10 cellular contexts compared by ENCODE assay signal in the genomic region with DNA sequence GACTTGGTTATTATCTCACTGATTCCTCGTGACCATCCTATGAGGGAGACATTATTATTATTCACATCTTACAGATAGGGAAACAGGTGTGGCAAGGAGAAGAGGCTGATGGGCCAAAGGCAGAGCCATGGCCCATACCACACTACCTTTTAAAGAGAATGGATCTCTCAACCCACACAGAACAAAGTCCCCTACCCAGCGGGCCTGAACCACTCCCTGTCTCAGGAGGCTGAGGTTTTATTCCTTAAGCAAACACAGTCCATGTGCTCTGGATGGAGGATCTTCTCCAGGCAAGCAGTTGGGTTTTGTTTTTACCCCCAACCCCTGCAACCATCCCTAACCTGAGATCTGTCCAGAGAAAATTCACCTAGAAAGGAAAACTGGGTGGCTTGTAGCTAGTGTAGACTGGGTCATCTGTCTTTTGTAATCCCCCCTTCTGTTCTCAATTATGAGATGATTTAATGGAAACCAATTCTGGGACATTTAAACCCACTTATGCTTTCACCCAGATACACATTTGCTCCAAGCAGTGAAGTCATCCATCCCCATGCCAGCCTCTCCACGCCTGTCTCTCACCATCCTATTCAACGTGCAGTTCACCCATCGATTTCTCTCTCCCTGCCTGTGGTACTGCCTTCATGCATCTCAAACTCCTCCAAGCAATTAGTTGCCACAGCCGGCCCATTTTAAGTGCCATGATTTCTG. TPM values are rescaled to one million over a fixed set of nuclear protein-coding genes. Genes with fewer than 3 reads are reported as not detected.
DNase-seq lines count a peak whose midpoint lies in the region; ATAC-seq, FAIRE-seq and TF ChIP-seq lines count a peak whose summit lies in the region.
"Had no signal": no experiment of that assay in that cellular context is flagged by ENCODE, and none has a peak within 500 bp of the region (broad histone marks: within the 10 kb centered on the region; RNA-seq: fewer than 3 reads in every experiment).

No MANE protein-coding gene starts in this region.

- H2BK5ac ChIP-seq in H9 (ENCODE audit: insufficient read length, low read length): no peak overlapping the region
- no peak overlapping the region for H2BK5ac ChIP-seq in mesenchymal stem cell (ENCODE audit: low read depth, low read length, poor library complexity, severe bottlenecking)

- H3K23me2 ChIP-seq in H9 (ENCODE audit: insufficient read length, low read depth, low read length, poor library complexity, severe bottlenecking): peaks cover 5% of the 10 kb centered on the region

- H3K4me2 ChIP-seq in A549 (peak overlapping the region; percentile 93), H9 (ENCODE audit: insufficient read depth, insufficient read length, low read length) (peak overlapping the region; percentile 67), mesenchymal stem cell (ENCODE audit: low read length, poor library complexity, severe bottlenecking) (no peak overlapping the region)

- H3K27ac Mint-ChIP-seq in H9: no peak overlapping the region
- H3K27ac Mint-ChIP-seq in activated naive CD8-positive, alpha-beta T cell: peak overlapping the region; percentile 95

- H3K27me3 ChIP-seq in H9 (ENCODE audit: insufficient read depth, low read length) (peaks cover 2% of the 10 kb centered on the region; the same call in 1 of the 2 replicates), mesenchymal stem cell (ENCODE audit: control insufficient read depth in 1 of 2, insufficient read depth in 1 of 2, low read length in 2 of 2) (peaks cover 5 to 23% of the 10 kb centered on the region in 2 experiments)

- POLR2A ChIA-PET in A549 (lab: Yijun Ruan, JAX): interaction anchor here (1.0 kb wide), 1 partner anchor 82 kb away, joined by 3 read pairs; a partner anchor contains a TSS

- TF ChIP-seq RAD21 in A549 (conservative IDR thresholded peaks at IDR 0.05 in 1 of 2, IDR thresholded peaks at IDR 0.05 in 1 of 2): no peak

- H3K27me3 Mint-ChIP-seq in H9 (ENCODE audit: low read depth): peaks cover 8% of the 10 kb centered on the region
- H3K27me3 Mint-ChIP-seq in activated naive CD8-positive, alpha-beta T cell: no peaks in the 10 kb centered on the region

- H2BK15ac ChIP-seq in H9 (ENCODE audit: low read depth, low read length) (no peak overlapping the region), mesenchymal stem cell (ENCODE audit: low read depth, poor library complexity, severe bottlenecking) (peak overlapping the region; percentile 13)

- no peak overlapping the region for H3K18ac ChIP-seq in H9 (ENCODE audit: insufficient read length, low read depth, low read length)
- no peak overlapping the region for H3K18ac ChIP-seq in mesenchymal stem cell (ENCODE audit: low read depth in 1 of 2, low read length in 2 of 2)

- DNase-seq in A549 (ENCODE audit: low read depth in 1 of 2, low spot score in 1 of 2) (no peak), H9 (no peak), mesenchymal stem cell (no peak), DMS114 treated with DMSO at 0.1 percent for 48 hours (lab: John Stamatoyannopoulos, UW; ENCODE audit: unreplicated experiment) (no peak), lower leg skin (ENCODE audit: low spot score in 2 of 2) (no peak), KG1 (lab: John Stamatoyannopoulos, UW) (no peak)
- DNase-seq: GDM1, NCI-H1694 had no signal

- H3K14ac ChIP-seq in H9 (ENCODE audit: insufficient read depth, low read length): no peak overlapping the region
- no peak overlapping the region for H3K14ac ChIP-seq in mesenchymal stem cell (ENCODE audit: low read length in 2 of 2)

- no peak overlapping the region for H2BK120ac ChIP-seq in H9 (ENCODE audit: low read depth, low read length, poor library complexity, severe bottlenecking)
- no peak overlapping the region for H2BK120ac ChIP-seq in mesenchymal stem cell (ENCODE audit: low read depth, low read length)

- ATAC-seq in A549 (no peak), GM19395 (IDR thresholded peaks at IDR 0.05; ENCODE audit: unreplicated experiment) (no peak)

- H3K9ac ChIP-seq in H9 (ENCODE audit: extremely low read depth, insufficient read length, low read length) (no peak overlapping the region), mesenchymal stem cell (ENCODE audit: low read length) (no peak overlapping the region)

- H3K79me2 ChIP-seq in H9 (ENCODE audit: insufficient read depth, low read length): no peaks in the 10 kb centered on the region

- TF ChIP-seq EP300 in A549 (IDR thresholded peaks at IDR 0.05): no peak

- H3K4ac ChIP-seq in H9 (ENCODE audit: low read depth, low read length) (no peak overlapping the region), mesenchymal stem cell (ENCODE audit: low read depth in 1 of 2, low read length in 2 of 2) (peak overlapping the region in 1 of 2 experiments; percentile 77)

- H3K36me3 Mint-ChIP-seq in H9 (ENCODE audit: insufficient read depth in 1 of 3, low read depth in 3 of 3): peaks cover 3 to 38% (median 23%) of the 10 kb centered on the region in 3 experiments; a peak in 6 of 7 replicates
- peaks cover 12% of the 10 kb centered on the region for H3K36me3 Mint-ChIP-seq in activated naive CD8-positive, alpha-beta T cell

- H4K8ac ChIP-seq in H9 (replicated peaks; ENCODE audit: insufficient read length, low read depth, low read length) (no peak overlapping the region), mesenchymal stem cell (ENCODE audit: low read length) (peak overlapping the region; percentile 51)

- peak overlapping the region; percentile 99 for H3K27ac ChIP-seq in A549
- H3K27ac ChIP-seq in H9 (ENCODE audit: insufficient read length, low read depth, low read length): no peak overlapping the region
- H3K27ac ChIP-seq in mesenchymal stem cell (ENCODE audit: low read length, poor library complexity, severe bottlenecking): peak overlapping the region; percentile 2

- H3K4me1 ChIP-seq in A549 (peaks cover 47% of the 10 kb centered on the region), H9 (ENCODE audit: insufficient read depth, low read length) (peaks cover 10% of the 10 kb centered on the region), mesenchymal stem cell (ENCODE audit: control insufficient read depth, insufficient read depth, low read depth, low read length) (peaks cover 27% of the 10 kb centered on the region)

- TF ChIP-seq CTCF in A549 (IDR thresholded peaks at IDR 0.05) (no peak), H9 (conservative IDR thresholded peaks at IDR 0.05) (no peak), lower leg skin (IDR thresholded peaks at IDR 0.05) (no peak)

- H3K36me3 ChIP-seq in mesenchymal stem cell (ENCODE audit: control insufficient read depth in 1 of 2, insufficient read depth in 2 of 2, low read depth in 1 of 2, low read length in 2 of 2): peaks cover 7 to 16% of the 10 kb centered on the region in 2 experiments

- H3K4me3 ChIP-seq in A549: peak overlapping the region; percentile 86; the same call in 2 of the 3 replicates
- no peak overlapping the region for H3K4me3 ChIP-seq in mesenchymal stem cell (ENCODE audit: insufficient read depth in 1 of 2, low read depth in 1 of 2, low read length in 2 of 2)
- H3K4me3 ChIP-seq in lower leg skin (ENCODE audit: low read depth, poor library complexity, severe bottlenecking): no peak overlapping the region

- H2BK12ac ChIP-seq in H9 (ENCODE audit: insufficient read length, low read depth, low read length) (no peak overlapping the region), mesenchymal stem cell (ENCODE audit: low read length in 2 of 2) (peak overlapping the region; percentile 29 to 49)

- H4K5ac ChIP-seq in H9 (ENCODE audit: insufficient read length, low read depth, low read length): no peak overlapping the region

- H3K23ac ChIP-seq in H9 (ENCODE audit: insufficient read length, low read depth, low read length): no peak overlapping the region
- H3K23ac ChIP-seq in mesenchymal stem cell (ENCODE audit: low read length in 2 of 2): peak overlapping the region in 1 of 2 experiments; percentile 23

- TF ChIP-seq POLR2A in A549 (IDR thresholded peaks at IDR 0.05; ENCODE audit: low read length): no peak
- TF ChIP-seq POLR2A in lower leg skin (IDR thresholded peaks at IDR 0.05): no peak

- no peaks in the 10 kb centered on the region; a peak in 1 of 5 replicates for H3K9me3 Mint-ChIP-seq in H9
- H3K9me3 Mint-ChIP-seq in activated naive CD8-positive, alpha-beta T cell (ENCODE audit: low read depth): no peaks in the 10 kb centered on the region

- no peak overlapping the region for H2AK5ac ChIP-seq in H9 (ENCODE audit: insufficient read length, low read length)
- peak overlapping the region; percentile 87 for H2AK5ac ChIP-seq in mesenchymal stem cell (ENCODE audit: low read length, severe bottlenecking)

- no peak overlapping the region for H4K91ac ChIP-seq in H9 (ENCODE audit: insufficient read length, low read depth, low read length)
- peak overlapping the region; percentile 23 for H4K91ac ChIP-seq in mesenchymal stem cell (ENCODE audit: low read length)

- H3K4me3 Mint-ChIP-seq in H9: peak overlapping the region; percentile 76; a peak in 4 of 5 replicates
- H3K4me3 Mint-ChIP-seq in activated naive CD8-positive, alpha-beta T cell: peak overlapping the region; percentile 86

- no peaks in the 10 kb centered on the region for H3K79me1 ChIP-seq in H9 (ENCODE audit: insufficient read depth, low read depth, low read length, poor library complexity, severe bottlenecking)
- no peaks in the 10 kb centered on the region for H3K79me1 ChIP-seq in mesenchymal stem cell (replicated peaks; ENCODE audit: low read length, poor library complexity, severe bottlenecking)

- intact Hi-C loops in lower leg skin (cut with DNase I; ENCODE audit: low total_unique reads): no loop called here

- no peak overlapping the region for H3K56ac ChIP-seq in H9 (ENCODE audit: insufficient read length, low read depth, low read length)

- H3K9me3 ChIP-seq in A549 (no peaks in the 10 kb centered on the region), H9 (ENCODE audit: control insufficient read depth, low read depth, low read length) (no peaks in the 10 kb centered on the region), mesenchymal stem cell (ENCODE audit: control insufficient read depth, low read length) (no peaks in the 10 kb centered on the region)

- peaks cover 60 to 61% of the 10 kb centered on the region in 2 experiments for H3K4me1 Mint-ChIP-seq in H9
- H3K4me1 Mint-ChIP-seq in activated naive CD8-positive, alpha-beta T cell (ENCODE audit: low read depth): peaks cover 62% of the 10 kb centered on the region

- WGBS in A549 (ENCODE audit: missing lambda C conversion rate): 84% methylated on average over 6 of the region's 6 CpGs
- WGBS in H9 (ENCODE audit: extremely low coverage, insufficient read length, low lambda C conversion rate): no CpG with 5 or more reads among the region's 6 CpGs
- WGBS in mesenchymal stem cell: 93% methylated on average over 5 of the region's 6 CpGs
- 61 to 64% methylated on average over 6 of the region's 6 CpGs for WGBS in lower leg skin, 2 donors

- H2AFZ ChIP-seq in H9 (ENCODE audit: low read length) (no peak overlapping the region), mesenchymal stem cell (ENCODE audit: low read depth, low read length) (no peak overlapping the region)

- H4K20me1 ChIP-seq in H9 (ENCODE audit: control insufficient read depth, insufficient read depth, insufficient read length): no peaks in the 10 kb centered on the region

- H3T11ph ChIP-seq in H9 (ENCODE audit: low read length): no peak overlapping the region

- H2BK20ac ChIP-seq in H9 (ENCODE audit: low read depth, low read length, poor library complexity, severe bottlenecking): no peak overlapping the region

- CTCF ChIA-PET in A549 (lab: Yijun Ruan, JAX): interaction anchor here (1.2 to 1.7 kb wide), 4 partner anchors 8 to 44 kb away, joined by 3 read pairs; no protein-coding TSS in a partner anchor

- FAIRE-seq in A549 (lab: Jason Lieb, UNC): no peak

RNA-seq across cellular contexts. Expression of a gene that starts 2.0 kb away (rescaled TPM):
- 50.7 and 64.9 TPM in 2 replicates for polyA plus RNA-seq in A549 (2011; rRNA removed)
- 185 and 190 TPM in 2 replicates for polyA plus RNA-seq in A549 (2012; cell fraction: cytosol; rRNA removed)
- polyA plus RNA-seq in A549 (2012; cell fraction: nucleus; rRNA removed): 139 and 140 TPM in 2 replicates
- 102 to 105 TPM (median 104 TPM) in 3 replicates for polyA plus RNA-seq in A549 (2017; fragmentation: RNase III; extraction: RNeasy Plus Mini Kit Qiagen cat#74134 plus additional on column Dnase treatment)
- polyA minus RNA-seq in A549 (2011; rRNA and poly(A)+ RNA removed): 103 and 110 TPM in 2 replicates
- total RNA-seq in H9 (2021): 66.7 and 66.8 TPM in 2 replicates
- polyA plus RNA-seq in mesenchymal stem cell (2013, experiment 1 of 2): 16.7 TPM
- 15.1 TPM for polyA plus RNA-seq in mesenchymal stem cell (2013, experiment 2 of 2)
- total RNA-seq in lower leg skin: 10 to 100 TPM; 11.5 to 22.1 (median 17.8) TPM

RNA-seq across cellular contexts. Expression of a gene that starts 32.3 kb away (rescaled TPM):
- polyA plus RNA-seq in A549 (2011; rRNA removed): 52.3 and 63.7 TPM in 2 replicates
- 19.4 and 22.8 TPM in 2 replicates for polyA plus RNA-seq in A549 (2012; cell fraction: cytosol; rRNA removed)
- 8.8 and 12.9 TPM in 2 replicates for polyA plus RNA-seq in A549 (2012; cell fraction: nucleus; rRNA removed)
- polyA plus RNA-seq in A549 (2017; fragmentation: RNase III; extraction: RNeasy Plus Mini Kit Qiagen cat#74134 plus additional on column Dnase treatment): 34.6 to 42.4 TPM (median 40.0 TPM) in 3 replicates
- 17.1 and 17.5 TPM in 2 replicates for polyA minus RNA-seq in A549 (2011; rRNA and poly(A)+ RNA removed)
- total RNA-seq in H9 (2021): 64.9 and 68.9 TPM in 2 replicates
- 28.5 TPM for polyA plus RNA-seq in mesenchymal stem cell (2013, experiment 1 of 2)
- 28.7 TPM for polyA plus RNA-seq in mesenchymal stem cell (2013, experiment 2 of 2)
- total RNA-seq in lower leg skin: 10 to 100 TPM; 30.1 to 63.7 (median 33.9) TPM

RNA-seq across cellular contexts. Expression of a gene that starts 51.6 kb away (rescaled TPM):
- polyA plus RNA-seq in A549 (2011; rRNA removed) (3.4 and 4.1 TPM in 2 replicates), A549 (2017; fragmentation: RNase III; extraction: RNeasy Plus Mini Kit Qiagen cat#74134 plus additional on column Dnase treatment) (2.0 to 4.6 TPM (median 2.1 TPM) in 3 replicates)
- polyA plus RNA-seq in A549 (2012; cell fraction: cytosol; rRNA removed): 2.1 and 2.6 TPM in 2 replicates
- polyA plus RNA-seq in A549 (2012; cell fraction: nucleus; rRNA removed): 8.0 and 8.1 TPM in 2 replicates
- polyA minus RNA-seq in A549 (2011; rRNA and poly(A)+ RNA removed): 3.8 and 5.4 TPM in 2 replicates
- total RNA-seq in H9 (2021) (1.4 and 1.5 TPM in 2 replicates), lower leg skin (1 to 10 TPM; 2.6 to 4.9 (median 4.7) TPM)
- polyA plus RNA-seq in mesenchymal stem cell (2013, experiment 1 of 2): 0.65 TPM
- 0.68 TPM for polyA plus RNA-seq in mesenchymal stem cell (2013, experiment 2 of 2)
